9 cellular contexts compared by ENCODE assay signal in genomic region chr2:46164581-46165301, GRCh38.
DNase-seq lines count a peak whose midpoint lies in the region; FAIRE-seq and TF ChIP-seq lines count a peak whose summit lies in the region.
"Had no signal": no experiment of that assay in that cellular context is flagged by ENCODE, and none has a peak within 500 bp of the region (broad histone marks: within the 10 kb centered on the region; RNA-seq: fewer than 3 reads in every experiment).

No MANE protein-coding gene starts in this region.

- H3K4me2 ChIP-seq in PC-9: peak overlapping the region; percentile 78

- H3F3A ChIP-seq in PC-9 (ENCODE audit: insufficient read depth, low read depth): peaks cover 38% of the 10 kb centered on the region

- TF ChIP-seq CTCF in PC-9 (conservative IDR thresholded peaks at IDR 0.05): 0 out of 2 replicates have a peak, but pooled peaks have one; percentile 13
- TF ChIP-seq CTCF in esophagus squamous epithelium (IDR thresholded peaks at IDR 0.05): no peak

- H3K9me2 ChIP-seq in PC-9 (ENCODE audit: insufficient read depth): no peaks in the 10 kb centered on the region

- H3K27me3 ChIP-seq in PC-9 (ENCODE audit: insufficient read depth, low read depth): no peaks in the 10 kb centered on the region
- no peaks in the 10 kb centered on the region for H3K27me3 ChIP-seq in esophagus squamous epithelium

- 20 to 33% methylated on average over 6 to 7 of the region's 10 CpGs for WGBS in esophagus squamous epithelium, 2 donors

- no peaks in the 10 kb centered on the region for H3K36me3 ChIP-seq in PC-9 (ENCODE audit: low read depth)
- peaks cover 0 to 16% (median 0%) of the 10 kb centered on the region in 3 donors for H3K36me3 ChIP-seq in esophagus squamous epithelium

- H3K79me2 ChIP-seq in PC-9 (ENCODE audit: low read depth): no peaks in the 10 kb centered on the region

- no peak overlapping the region for H2AFZ ChIP-seq in PC-9

- CTCF ChIA-PET in PC-9 (lab: Charles Lee): interaction anchor here (0.6 to 2.7 kb wide), 5 partner anchors 94 to 225 kb away, joined by 3 to 17 read pairs (median 5); no protein-coding TSS in a partner anchor

- no peak for TF ChIP-seq POLR2A in esophagus squamous epithelium (IDR thresholded peaks at IDR 0.05)

- intact Hi-C loops in PC-9 (cut with micrococcal nuclease; ENCODE audit: unreplicated experiment): loop anchor here (1.0 to 2.0 kb wide), 9 partner anchors 15 to 247 kb away; partner anchors contain the start of gene EPAS1
- intact Hi-C loops in esophagus squamous epithelium (cut with DNase I): no loop called here

- H3K4me3 ChIP-seq in PC-9 (peak overlapping the region; percentile 36; the same call in 1 of the 2 replicates), esophagus squamous epithelium (peak overlapping the region in 1 of 4 donors; percentile 2)

- POLR2A ChIA-PET in PC-9 (lab: Charles Lee; ENCODE audit: unreplicated experiment): interaction anchor here (0.5 to 1.7 kb wide), 4 partner anchors 14 to 151 kb away, joined by 3 to 17 read pairs (median 7); partner anchors contain the start of gene EPAS1

- H3K4me1 ChIP-seq in PC-9 (replicated peaks; ENCODE audit: insufficient read depth) (peaks cover 74% of the 10 kb centered on the region), esophagus squamous epithelium (peaks cover 12 to 61% (median 28%) of the 10 kb centered on the region in 3 donors)

- no TSS peak for BruUV-seq in PC-9 (replicated peaks; lab: Mats Ljungman, UMichigan)

- no peaks in the 10 kb centered on the region for H3K9me3 ChIP-seq in PC-9 (ENCODE audit: insufficient read depth, low read depth)
- no peaks in the 10 kb centered on the region for H3K9me3 ChIP-seq in esophagus squamous epithelium

- H4K20me1 ChIP-seq in PC-9 (ENCODE audit: insufficient read depth): no peaks in the 10 kb centered on the region

- H3K27ac ChIP-seq in PC-9: peak overlapping the region; percentile 96
- peak overlapping the region; percentile 44 to 78 (median 62) for H3K27ac ChIP-seq in esophagus squamous epithelium

- DNase-seq in PC-9: peak; percentile 93 to 99
- DNase-seq in esophagus squamous epithelium (lab: John Stamatoyannopoulos, UW): no peak
- peak; percentile 75 for DNase-seq in mucosa of gallbladder (ENCODE audit: low spot score)
- peak; percentile 89 for DNase-seq in urothelium cell line (ENCODE audit: low spot score)
- no peak for DNase-seq in NCI-H2227 treated with DMSO at 0.1 percent for 48 hours (lab: John Stamatoyannopoulos, UW)
- DNase-seq in activated CD8-positive, alpha-beta memory T cell treated with anti-CD3 and anti-CD28 coated beads, Interleukin-2, amount 50 U/mL, for 4 hours: no peak
- DNase-seq in activated CD4-positive, alpha-beta T cell treated with anti-CD3 and anti-CD28 coated beads, Interleukin-2, amount 50 U/mL, for 4 hours: no peak
- DNase-seq: activated T-cell treated with anti-CD3 and anti-CD28 coated beads, Interleukin-2, amount 50 U/mL, for 72 hours; NCI-H510A treated with DMSO at 0.1 percent for 48 hours had no signal

- FAIRE-seq in urothelium cell line (lab: Jason Lieb, UNC): peak; percentile 66

Comparison
In these comparisons a context has a peak if more than half of its experiments do, and no peak if none do; other contexts are left out.
1. DNase-seq: peak in PC-9 (2 of 2), mucosa of gallbladder (single experiment) and urothelium cell line (single experiment); none in esophagus squamous epithelium (single experiment), NCI-H2227 treated with DMSO at 0.1 percent for 48 hours (single experiment), activated CD8-positive, alpha-beta memory T cell treated with anti-CD3 and anti-CD28 coated beads, Interleukin-2, amount 50 U/mL, for 4 hours (single experiment) and activated CD4-positive, alpha-beta T cell treated with anti-CD3 and anti-CD28 coated beads, Interleukin-2, amount 50 U/mL, for 4 hours (0 of 2).